ENCODE assay signal across 22 cellular contexts in genomic region chr2:27203741-27204140, GRCh38. TPM values are rescaled to one million over a fixed set of nuclear protein-coding genes. Genes with fewer than 3 reads are reported as not detected.
DNase-seq lines count a peak whose midpoint lies in the region; ATAC-seq, FAIRE-seq and TF ChIP-seq lines count a peak whose summit lies in the region.
"Had no signal": no experiment of that assay in that cellular context is flagged by ENCODE, and none has a peak within 500 bp of the region (broad histone marks: within the 10 kb centered on the region; RNA-seq: fewer than 3 reads in every experiment).

No MANE protein-coding gene starts in this region.

- TF ChIP-seq POLR2A in HepG2 (IDR thresholded peaks at IDR 0.05; ENCODE audit: insufficient read depth in 1 of 2, low read depth in 2 of 2, low read length in 2 of 2): no peak
- no peak for TF ChIP-seq POLR2A in right lobe of liver (IDR thresholded peaks at IDR 0.05)

- no peak for ATAC-seq in HepG2
- no peak for ATAC-seq in right lobe of liver
- ATAC-seq in activated T-helper 17 cell treated with anti-CD3 and anti-CD28 coated beads, Interleukin-2, amount 50 U/mL, for 72 hours (replicated peaks): no peak
- no peak for ATAC-seq in GM21528 (IDR thresholded peaks at IDR 0.05; ENCODE audit: low FRiP score, unreplicated experiment)
- no peak for ATAC-seq in GM21360 (IDR thresholded peaks at IDR 0.05; ENCODE audit: unreplicated experiment)
- ATAC-seq: K562 had no signal

- H3K4me3 ChIP-seq in HepG2 (replicated peaks in 1 of 3; ENCODE audit: insufficient read depth in 1 of 3, low read depth in 2 of 3, low read length in 3 of 3) (no peak overlapping the region), right lobe of liver (no peak overlapping the region)
- H3K4me3 ChIP-seq: K562 had no signal

- H3K4me1 ChIP-seq in HepG2 (ENCODE audit: insufficient read depth, low read length) (peaks cover 25% of the 10 kb centered on the region), right lobe of liver (no peaks in the 10 kb centered on the region)
- H3K4me1 ChIP-seq: Caco-2 had no signal

- H3K4me2 ChIP-seq in HepG2 (ENCODE audit: low read depth, low read length): no peak overlapping the region

- CTCF ChIA-PET in HepG2 (lab: Yijun Ruan, JAX; ENCODE audit: low intra/inter-chr PET ratio, low total read pairs): interaction anchor here (1.2 kb wide), 1 partner anchor 12 kb away, joined by 4 read pairs; no protein-coding TSS in a partner anchor

- H3K27ac Mint-ChIP-seq in activated T-helper 17 cell treated with anti-CD3 and anti-CD28 coated beads, Interleukin-2, amount 50 U/mL, for 72 hours: peak overlapping the region; percentile 68
- peak overlapping the region; percentile 11 for H3K27ac Mint-ChIP-seq in neural crest cell (ENCODE audit: unreplicated experiment)
- H3K27ac Mint-ChIP-seq: CD4-positive, alpha-beta T cell; H9 had no signal

- intact Hi-C loops in HepG2 (cut with micrococcal nuclease; ENCODE audit: unreplicated experiment) (no loop called here), right lobe of liver (cut with DNase I) (no loop called here)

- H3K27me3 ChIP-seq in HepG2 (ENCODE audit: control insufficient read depth in 1 of 2, insufficient read depth in 2 of 2, low read length in 2 of 2): no peaks in the 10 kb centered on the region
- H3K27me3 ChIP-seq in right lobe of liver: no peaks in the 10 kb centered on the region

- H3K9ac ChIP-seq in HepG2 (ENCODE audit: insufficient read depth, low read depth, low read length): no peak overlapping the region

- no TSS peak for BruUV-seq in HepG2 (replicated peaks; lab: Mats Ljungman, UMichigan)

- TF ChIP-seq EP300 in HepG2 (IDR thresholded peaks at IDR 0.05; ENCODE audit: low read depth in 2 of 2, low read length in 2 of 2) (no peak), HepG2 (CRISPR knock-in tag; IDR thresholded peaks at IDR 0.05; ENCODE audit: borderline replicate concordance) (no peak)

- no peak for TF ChIP-seq CTCF in HepG2 (CRISPR knock-in tag; IDR thresholded peaks at IDR 0.05)
- no peak for TF ChIP-seq CTCF in right lobe of liver (IDR thresholded peaks at IDR 0.05)
- no peak for TF ChIP-seq CTCF in neural crest cell (conservative IDR thresholded peaks at IDR 0.05)

- no peaks in the 10 kb centered on the region for H3K9me3 ChIP-seq in HepG2 (ENCODE audit: low read length)
- H3K9me3 ChIP-seq in right lobe of liver: no peaks in the 10 kb centered on the region
- H3K9me3 ChIP-seq: Caco-2 had no signal

- no peak overlapping the region for H3K27ac ChIP-seq in HepG2 (ENCODE audit: extremely low read length, insufficient read depth, low read length)
- H3K27ac ChIP-seq in right lobe of liver: no peak overlapping the region
- H3K27ac ChIP-seq: C4-2B had no signal

- H3K4me3 Mint-ChIP-seq in activated T-helper 17 cell treated with anti-CD3 and anti-CD28 coated beads, Interleukin-2, amount 50 U/mL, for 72 hours: no peak overlapping the region
- no peak overlapping the region for H3K4me3 Mint-ChIP-seq in neural crest cell
- H3K4me3 Mint-ChIP-seq: CD4-positive, alpha-beta T cell; H9 had no signal

- no peaks in the 10 kb centered on the region for H4K20me1 ChIP-seq in HepG2 (ENCODE audit: insufficient read depth, low read length)

- no peaks in the 10 kb centered on the region for H3K27me3 Mint-ChIP-seq in activated T-helper 17 cell treated with anti-CD3 and anti-CD28 coated beads, Interleukin-2, amount 50 U/mL, for 72 hours
- H3K27me3 Mint-ChIP-seq in neural crest cell (ENCODE audit: low read depth): no peaks in the 10 kb centered on the region
- H3K27me3 Mint-ChIP-seq: CD4-positive, alpha-beta T cell had no signal

- peaks cover 98% of the 10 kb centered on the region for H3K36me3 Mint-ChIP-seq in activated T-helper 17 cell treated with anti-CD3 and anti-CD28 coated beads, Interleukin-2, amount 50 U/mL, for 72 hours (ENCODE audit: low read depth)
- peaks cover 19% of the 10 kb centered on the region for H3K36me3 Mint-ChIP-seq in neural crest cell (ENCODE audit: low read depth)

- peaks cover 10% of the 10 kb centered on the region for H3K79me2 ChIP-seq in HepG2 (ENCODE audit: insufficient read depth, low read length)

- no peak for DNase-seq in HepG2 (ENCODE audit: low spot score)
- no peak for DNase-seq in right lobe of liver
- DNase-seq in neural crest cell (ENCODE audit: low read depth, low spot score): no peak
- no peak for DNase-seq in HPDE6-E6E7 (ENCODE audit: extremely low spot score)
- DNase-seq: AML-193; CD4-positive, alpha-beta T cell; GOT3; H9; IMR-90 had no signal

- no peak for FAIRE-seq in HepG2 (lab: Jason Lieb, UNC)
- FAIRE-seq: A204.1, D721Med, G401.6, GM12891, GM19239, K562 had no signal

- no peaks in the 10 kb centered on the region for H3K9me3 Mint-ChIP-seq in activated T-helper 17 cell treated with anti-CD3 and anti-CD28 coated beads, Interleukin-2, amount 50 U/mL, for 72 hours
- no peaks in the 10 kb centered on the region for H3K9me3 Mint-ChIP-seq in neural crest cell
- H3K9me3 Mint-ChIP-seq: CD4-positive, alpha-beta T cell; H9 had no signal

- in situ Hi-C loops in HepG2 (cut with HindIII; ENCODE audit: extremely low pct_ligation_motif_present, low pct_unique_long_range_greater_than_20kb): no loop called here

- WGBS in HepG2 (ENCODE audit: low lambda C conversion rate): 96% methylated on average over 9 of the region's 9 CpGs
- 100% methylated on average over 7 of the region's 9 CpGs for WGBS in right lobe of liver (ENCODE audit: insufficient coverage, low coverage, low lambda C conversion rate, missing lambda C conversion rate)

- peaks cover 22% of the 10 kb centered on the region for H3K4me1 Mint-ChIP-seq in activated T-helper 17 cell treated with anti-CD3 and anti-CD28 coated beads, Interleukin-2, amount 50 U/mL, for 72 hours
- H3K4me1 Mint-ChIP-seq in neural crest cell: peaks cover 3% of the 10 kb centered on the region

- TF ChIP-seq RAD21 in HepG2 (CRISPR knock-in tag; IDR thresholded peaks at IDR 0.05): no peak

- no peak overlapping the region for H2AFZ ChIP-seq in HepG2 (ENCODE audit: low read length)

- POLR2A ChIA-PET in HepG2 (lab: Yijun Ruan, JAX): interaction anchor here (1.4 to 1.9 kb wide), 2 partner anchors 8 to 9 kb away, joined by 5 to 6 read pairs; partner anchors contain the start of genes ATRAID and SLC5A6

- peaks cover 61 to 85% of the 10 kb centered on the region in 2 experiments for H3K36me3 ChIP-seq in HepG2 (replicated peaks in 1 of 2; ENCODE audit: control insufficient read depth in 1 of 2, insufficient read depth in 2 of 2, low read length in 2 of 2)
- H3K36me3 ChIP-seq in right lobe of liver: peaks cover 0 to 74% (median 28%) of the 10 kb centered on the region in 4 donors

RNA-seq across cellular contexts. Expression of gene ATRAID, which starts 8.1 kb away (rescaled TPM):
- 130 and 207 TPM in 2 replicates for total RNA-seq in HepG2 (2016; rRNA removed; fragmentation: Illumina TruSeq; extraction: Trizol)
- total RNA-seq in HepG2 (2016; cell fraction: cytosol; rRNA removed; fragmentation: Illumina TruSeq; extraction: Trizol; ENCODE audit: low read depth): 237 and 301 TPM in 2 replicates
- 124 and 208 TPM in 2 replicates for total RNA-seq in HepG2 (2016; cell fraction: insoluble cytoplasmic fraction; rRNA removed; fragmentation: Illumina TruSeq; extraction: Trizol)
- total RNA-seq in HepG2 (2016; cell fraction: membrane; rRNA removed; fragmentation: Illumina TruSeq; extraction: Trizol): 240 and 276 TPM in 2 replicates
- total RNA-seq in HepG2 (2016; cell fraction: nucleus; rRNA removed; fragmentation: Illumina TruSeq; extraction: Trizol): 132 and 154 TPM in 2 replicates
- polyA plus RNA-seq in HepG2 (2011; rRNA removed): 280 and 382 TPM in 2 replicates
- polyA plus RNA-seq in HepG2 (2011; cell fraction: cytosol; rRNA removed): 388 and 397 TPM in 2 replicates
- 165 and 172 TPM in 2 replicates for polyA plus RNA-seq in HepG2 (2011; cell fraction: nucleus; rRNA removed)
- 120 and 153 TPM in 2 replicates for polyA plus RNA-seq in HepG2 (2012)
- polyA plus RNA-seq in HepG2 (2016; cell fraction: cytosol; fragmentation: Illumina TruSeq; extraction: Trizol; ENCODE audit: low read depth): 273 and 357 TPM in 2 replicates
- 125 and 139 TPM in 2 replicates for polyA plus RNA-seq in HepG2 (2016; cell fraction: insoluble cytoplasmic fraction; fragmentation: Illumina TruSeq; extraction: Trizol; ENCODE audit: low read depth)
- polyA plus RNA-seq in HepG2 (2016; cell fraction: membrane; fragmentation: Illumina TruSeq; extraction: Trizol; ENCODE audit: low read depth): 241 and 285 TPM in 2 replicates
- 232 and 249 TPM in 2 replicates for polyA plus RNA-seq in HepG2 (2016; cell fraction: nucleus; fragmentation: Illumina TruSeq; extraction: Trizol; ENCODE audit: insufficient read depth, low read depth)
- polyA minus RNA-seq in HepG2 (2011; rRNA and poly(A)+ RNA removed; ENCODE audit: low replicate concordance): 164 and 175 TPM in 2 replicates
- 98.3 and 110 TPM in 2 replicates for polyA minus RNA-seq in HepG2 (2011; cell fraction: cytosol; rRNA and poly(A)+ RNA removed)
- 161 and 181 TPM in 2 replicates for polyA minus RNA-seq in HepG2 (2011; cell fraction: nucleus; rRNA and poly(A)+ RNA removed)
- total RNA-seq in right lobe of liver: 10 to 100 TPM; 30.7 to 65.8 (median 35.9) TPM
- total RNA-seq in activated T-helper 17 cell treated with anti-CD3 and anti-CD28 coated beads, Interleukin-2, amount 50 U/mL, for 72 hours: 10 to 100 TPM; 45.9 to 59.2 TPM
- 86.3 and 86.6 TPM in 2 replicates for total RNA-seq in neural crest cell

RNA-seq across cellular contexts. Expression of gene SLC5A6, which starts 8.3 kb away (rescaled TPM):
- total RNA-seq in HepG2 (2016; rRNA removed; fragmentation: Illumina TruSeq; extraction: Trizol): 73.9 and 135 TPM in 2 replicates
- total RNA-seq in HepG2 (2016; cell fraction: cytosol; rRNA removed; fragmentation: Illumina TruSeq; extraction: Trizol; ENCODE audit: low read depth): 30.4 and 34.3 TPM in 2 replicates
- total RNA-seq in HepG2 (2016; cell fraction: insoluble cytoplasmic fraction; rRNA removed; fragmentation: Illumina TruSeq; extraction: Trizol): 73.5 and 136 TPM in 2 replicates
- 79.1 and 85.5 TPM in 2 replicates for total RNA-seq in HepG2 (2016; cell fraction: membrane; rRNA removed; fragmentation: Illumina TruSeq; extraction: Trizol)
- 134 and 158 TPM in 2 replicates for total RNA-seq in HepG2 (2016; cell fraction: nucleus; rRNA removed; fragmentation: Illumina TruSeq; extraction: Trizol)
- polyA plus RNA-seq in HepG2 (2011; rRNA removed): 417 and 462 TPM in 2 replicates
- polyA plus RNA-seq in HepG2 (2011; cell fraction: cytosol; rRNA removed): 356 and 373 TPM in 2 replicates
- polyA plus RNA-seq in HepG2 (2011; cell fraction: nucleus; rRNA removed): 1,568 and 1,774 TPM in 2 replicates
- 192 and 216 TPM in 2 replicates for polyA plus RNA-seq in HepG2 (2012)
- polyA plus RNA-seq in HepG2 (2016; cell fraction: cytosol; fragmentation: Illumina TruSeq; extraction: Trizol; ENCODE audit: low read depth): 27.4 and 30.4 TPM in 2 replicates
- 63.2 and 70.8 TPM in 2 replicates for polyA plus RNA-seq in HepG2 (2016; cell fraction: insoluble cytoplasmic fraction; fragmentation: Illumina TruSeq; extraction: Trizol; ENCODE audit: low read depth)
- 56.1 and 58.9 TPM in 2 replicates for polyA plus RNA-seq in HepG2 (2016; cell fraction: membrane; fragmentation: Illumina TruSeq; extraction: Trizol; ENCODE audit: low read depth)
- 255 and 265 TPM in 2 replicates for polyA plus RNA-seq in HepG2 (2016; cell fraction: nucleus; fragmentation: Illumina TruSeq; extraction: Trizol; ENCODE audit: insufficient read depth, low read depth)
- polyA minus RNA-seq in HepG2 (2011; rRNA and poly(A)+ RNA removed; ENCODE audit: low replicate concordance): 193 and 937 TPM in 2 replicates
- polyA minus RNA-seq in HepG2 (2011; cell fraction: cytosol; rRNA and poly(A)+ RNA removed): 155 and 193 TPM in 2 replicates
- 359 and 416 TPM in 2 replicates for polyA minus RNA-seq in HepG2 (2011; cell fraction: nucleus; rRNA and poly(A)+ RNA removed)
- 100 to 1,000 TPM in 3 of 6 experiments, 10 to 100 TPM in 3; 57.5 to 151 (median 90.3) TPM for total RNA-seq in right lobe of liver
- total RNA-seq in activated T-helper 17 cell treated with anti-CD3 and anti-CD28 coated beads, Interleukin-2, amount 50 U/mL, for 72 hours: 10 to 100 TPM; 33.8 to 72.0 TPM
- 129 and 140 TPM in 2 replicates for total RNA-seq in neural crest cell

RNA-seq across cellular contexts. Expression of gene CAD, which starts 13.4 kb away (rescaled TPM):
- total RNA-seq in HepG2 (2016; rRNA removed; fragmentation: Illumina TruSeq; extraction: Trizol) (21.5 and 21.7 TPM in 2 replicates), right lobe of liver (10 to 100 TPM; 12.3 to 24.0 (median 16.3) TPM), neural crest cell (117 and 127 TPM in 2 replicates)
- 10.8 and 11.1 TPM in 2 replicates for total RNA-seq in HepG2 (2016; cell fraction: cytosol; rRNA removed; fragmentation: Illumina TruSeq; extraction: Trizol; ENCODE audit: low read depth)
- 16.3 and 22.5 TPM in 2 replicates for total RNA-seq in HepG2 (2016; cell fraction: insoluble cytoplasmic fraction; rRNA removed; fragmentation: Illumina TruSeq; extraction: Trizol)
- 11.0 and 11.4 TPM in 2 replicates for total RNA-seq in HepG2 (2016; cell fraction: membrane; rRNA removed; fragmentation: Illumina TruSeq; extraction: Trizol)
- 33.1 and 40.6 TPM in 2 replicates for total RNA-seq in HepG2 (2016; cell fraction: nucleus; rRNA removed; fragmentation: Illumina TruSeq; extraction: Trizol)
- 37.0 and 43.1 TPM in 2 replicates for polyA plus RNA-seq in HepG2 (2011; rRNA removed)
- polyA plus RNA-seq in HepG2 (2011; cell fraction: cytosol; rRNA removed): 15.7 and 25.3 TPM in 2 replicates
- polyA plus RNA-seq in HepG2 (2011; cell fraction: nucleus; rRNA removed): 233 and 267 TPM in 2 replicates
- 31.5 and 37.5 TPM in 2 replicates for polyA plus RNA-seq in HepG2 (2012)
- polyA plus RNA-seq in HepG2 (2016; cell fraction: cytosol; fragmentation: Illumina TruSeq; extraction: Trizol; ENCODE audit: low read depth): 5.5 and 5.9 TPM in 2 replicates
- polyA plus RNA-seq in HepG2 (2016; cell fraction: insoluble cytoplasmic fraction; fragmentation: Illumina TruSeq; extraction: Trizol; ENCODE audit: low read depth): 19.5 and 31.5 TPM in 2 replicates
- polyA plus RNA-seq in HepG2 (2016; cell fraction: membrane; fragmentation: Illumina TruSeq; extraction: Trizol; ENCODE audit: low read depth): 11.5 and 14.8 TPM in 2 replicates
- 63.8 and 69.6 TPM in 2 replicates for polyA plus RNA-seq in HepG2 (2016; cell fraction: nucleus; fragmentation: Illumina TruSeq; extraction: Trizol; ENCODE audit: insufficient read depth, low read depth)
- polyA minus RNA-seq in HepG2 (2011; rRNA and poly(A)+ RNA removed; ENCODE audit: low replicate concordance): 159 and 251 TPM in 2 replicates
- polyA minus RNA-seq in HepG2 (2011; cell fraction: cytosol; rRNA and poly(A)+ RNA removed): 44.5 and 51.3 TPM in 2 replicates
- 140 and 150 TPM in 2 replicates for polyA minus RNA-seq in HepG2 (2011; cell fraction: nucleus; rRNA and poly(A)+ RNA removed)
- total RNA-seq in activated T-helper 17 cell treated with anti-CD3 and anti-CD28 coated beads, Interleukin-2, amount 50 U/mL, for 72 hours: 100 to 1,000 TPM in 1 of 2 donors, 10 to 100 TPM in 1; 54.0 to 106 TPM

RNA-seq across cellular contexts. Expression of gene TCF23, which starts 54.9 kb away (rescaled TPM):
- 0.02 and 0.04 TPM in 2 replicates for total RNA-seq in HepG2 (2016; rRNA removed; fragmentation: Illumina TruSeq; extraction: Trizol)
- total RNA-seq in HepG2 (2016; cell fraction: cytosol; rRNA removed; fragmentation: Illumina TruSeq; extraction: Trizol; ENCODE audit: low read depth): not detected in 2 replicates
- total RNA-seq in HepG2 (2016; cell fraction: insoluble cytoplasmic fraction; rRNA removed; fragmentation: Illumina TruSeq; extraction: Trizol): 0.15 TPM in 1 of 2 replicates, not detected in the other
- total RNA-seq in HepG2 (2016; cell fraction: membrane; rRNA removed; fragmentation: Illumina TruSeq; extraction: Trizol): not detected in 2 replicates
- not detected in 2 replicates for total RNA-seq in HepG2 (2016; cell fraction: nucleus; rRNA removed; fragmentation: Illumina TruSeq; extraction: Trizol)
- 1.4 TPM in 2 replicates for polyA plus RNA-seq in HepG2 (2011; rRNA removed)
- 0.98 and 1.1 TPM in 2 replicates for polyA plus RNA-seq in HepG2 (2011; cell fraction: cytosol; rRNA removed)
- 1.7 and 2.0 TPM in 2 replicates for polyA plus RNA-seq in HepG2 (2011; cell fraction: nucleus; rRNA removed)
- 0.80 and 1.5 TPM in 2 replicates for polyA plus RNA-seq in HepG2 (2012)
- polyA plus RNA-seq in HepG2 (2016; cell fraction: cytosol; fragmentation: Illumina TruSeq; extraction: Trizol; ENCODE audit: low read depth): not detected in 2 replicates
- polyA plus RNA-seq in HepG2 (2016; cell fraction: insoluble cytoplasmic fraction; fragmentation: Illumina TruSeq; extraction: Trizol; ENCODE audit: low read depth): not detected in 2 replicates
- polyA plus RNA-seq in HepG2 (2016; cell fraction: membrane; fragmentation: Illumina TruSeq; extraction: Trizol; ENCODE audit: low read depth): not detected in 2 replicates
- polyA plus RNA-seq in HepG2 (2016; cell fraction: nucleus; fragmentation: Illumina TruSeq; extraction: Trizol; ENCODE audit: insufficient read depth, low read depth): 0.12 TPM in 1 of 2 replicates, not detected in the other
- polyA minus RNA-seq in HepG2 (2011; rRNA and poly(A)+ RNA removed; ENCODE audit: low replicate concordance): 1.3 TPM in 1 of 2 replicates, not detected in the other
- polyA minus RNA-seq in HepG2 (2011; cell fraction: cytosol; rRNA and poly(A)+ RNA removed): 0.49 and 0.70 TPM in 2 replicates
- 0.52 and 0.62 TPM in 2 replicates for polyA minus RNA-seq in HepG2 (2011; cell fraction: nucleus; rRNA and poly(A)+ RNA removed)
- under 1 TPM in 1 of 6 experiments, not detected in 5; 0.04 TPM for total RNA-seq in right lobe of liver
- not detected for total RNA-seq in activated T-helper 17 cell treated with anti-CD3 and anti-CD28 coated beads, Interleukin-2, amount 50 U/mL, for 72 hours
- not detected in 2 replicates for total RNA-seq in neural crest cell
- total RNA-seq: Caco-2; CD4-positive, alpha-beta T cell; H9; HT1080; IMR-90 had no signal
- polyA plus RNA-seq: BJ, IMR-90, K562 had no signal

RNA-seq across cellular contexts. Expression of gene SLC30A3, which starts 59.1 kb away (rescaled TPM):
- total RNA-seq in HepG2 (2016; rRNA removed; fragmentation: Illumina TruSeq; extraction: Trizol) (0.38 TPM in 1 of 2 replicates, not detected in the other), right lobe of liver (not detected), neural crest cell (0.48 and 0.93 TPM in 2 replicates)
- 0.20 and 0.26 TPM in 2 replicates for total RNA-seq in HepG2 (2016; cell fraction: cytosol; rRNA removed; fragmentation: Illumina TruSeq; extraction: Trizol; ENCODE audit: low read depth)
- 0.15 TPM in 1 of 2 replicates, not detected in the other for total RNA-seq in HepG2 (2016; cell fraction: insoluble cytoplasmic fraction; rRNA removed; fragmentation: Illumina TruSeq; extraction: Trizol)
- total RNA-seq in HepG2 (2016; cell fraction: membrane; rRNA removed; fragmentation: Illumina TruSeq; extraction: Trizol): 0.07 and 0.43 TPM in 2 replicates
- 0.25 and 0.37 TPM in 2 replicates for total RNA-seq in HepG2 (2016; cell fraction: nucleus; rRNA removed; fragmentation: Illumina TruSeq; extraction: Trizol)
- polyA plus RNA-seq in HepG2 (2011; rRNA removed): 0.79 and 1.0 TPM in 2 replicates
- 0.54 and 0.83 TPM in 2 replicates for polyA plus RNA-seq in HepG2 (2011; cell fraction: cytosol; rRNA removed)
- polyA plus RNA-seq in HepG2 (2011; cell fraction: nucleus; rRNA removed): 5.5 and 6.9 TPM in 2 replicates
- polyA plus RNA-seq in HepG2 (2012): 1.1 and 1.2 TPM in 2 replicates
- polyA plus RNA-seq in HepG2 (2016; cell fraction: cytosol; fragmentation: Illumina TruSeq; extraction: Trizol; ENCODE audit: low read depth): 0.17 and 0.28 TPM in 2 replicates
- 0.23 TPM in 1 of 2 replicates, not detected in the other for polyA plus RNA-seq in HepG2 (2016; cell fraction: insoluble cytoplasmic fraction; fragmentation: Illumina TruSeq; extraction: Trizol; ENCODE audit: low read depth)
- 0.19 and 0.29 TPM in 2 replicates for polyA plus RNA-seq in HepG2 (2016; cell fraction: membrane; fragmentation: Illumina TruSeq; extraction: Trizol; ENCODE audit: low read depth)
- 0.96 and 1.8 TPM in 2 replicates for polyA plus RNA-seq in HepG2 (2016; cell fraction: nucleus; fragmentation: Illumina TruSeq; extraction: Trizol; ENCODE audit: insufficient read depth, low read depth)
- polyA minus RNA-seq in HepG2 (2011; rRNA and poly(A)+ RNA removed; ENCODE audit: low replicate concordance): 1.8 and 2.7 TPM in 2 replicates
- 0.59 and 0.79 TPM in 2 replicates for polyA minus RNA-seq in HepG2 (2011; cell fraction: cytosol; rRNA and poly(A)+ RNA removed)
- 0.50 and 1.3 TPM in 2 replicates for polyA minus RNA-seq in HepG2 (2011; cell fraction: nucleus; rRNA and poly(A)+ RNA removed)
- under 1 TPM in 1 of 2 donors, not detected in 1; 0.50 TPM for total RNA-seq in activated T-helper 17 cell treated with anti-CD3 and anti-CD28 coated beads, Interleukin-2, amount 50 U/mL, for 72 hours
- total RNA-seq: CD4-positive, alpha-beta T cell; IMR-90 had no signal
